In genomic region chr3:71022552-71023335, GRCh38 we compare ENCODE assay signal across 1 cellular context.
TF ChIP-seq lines count a peak whose summit lies in the region.

No MANE protein-coding gene starts in this region.

TF ChIP-seq in HepG2, 621 proteins besides CTCF, POLR2A, EP300 and RAD21 (continued from another document):
- TF ChIP-seq ZNF609 (CRISPR knock-in tag; IDR thresholded peaks at IDR 0.05; ENCODE audit: borderline replicate concordance) (0 out of 2 replicates have a peak, but pooled peaks have one; percentile 28), SRSF4 (IDR thresholded peaks at IDR 0.05; ENCODE audit: low read depth, low read length, poor library complexity, severe bottlenecking) (no peak), TBX3 (IDR thresholded peaks at IDR 0.05; ENCODE audit: borderline replicate concordance) (no peak), ZNF816 (CRISPR knock-in tag; IDR thresholded peaks at IDR 0.05; ENCODE audit: borderline replicate concordance) (no peak), ZNF605 (CRISPR knock-in tag; IDR thresholded peaks at IDR 0.05) (no peak), DBP (CRISPR knock-in tag; IDR thresholded peaks at IDR 0.05; ENCODE audit: not compliant biosample characterization) (no peak), ZMYM4 (CRISPR knock-in tag; IDR thresholded peaks at IDR 0.05) (peak; percentile 40; the same call in 1 of the 2 replicates), SIX1 (CRISPR knock-in tag; IDR thresholded peaks at IDR 0.05; ENCODE audit: borderline replicate concordance) (no peak), HOXD1 (CRISPR knock-in tag; IDR thresholded peaks at IDR 0.05) (no peak), SOX6 (IDR thresholded peaks at IDR 0.05) (no peak), SOX6 (CRISPR knock-in tag; IDR thresholded peaks at IDR 0.05) (peak; percentile 42; the same call in 1 of the 2 replicates), NR2F2 (IDR thresholded peaks at IDR 0.05; ENCODE audit: borderline replicate concordance, low read depth) (no peak), ZNF652 (CRISPR knock-in tag; IDR thresholded peaks at IDR 0.05; ENCODE audit: borderline replicate concordance, low read depth) (no peak), ZEB1 (IDR thresholded peaks at IDR 0.05; ENCODE audit: insufficient replicate concordance, low read depth) (no peak), ZBTB7A (CRISPR knock-in tag; IDR thresholded peaks at IDR 0.05) (no peak), HOXA9 (CRISPR knock-in tag; IDR thresholded peaks at IDR 0.05; ENCODE audit: borderline replicate concordance) (no peak), SRSF9 (IDR thresholded peaks at IDR 0.05; ENCODE audit: borderline replicate concordance, insufficient read depth, low read depth, low read length, poor library complexity, severe bottlenecking) (no peak), ZNF710 (CRISPR knock-in tag; IDR thresholded peaks at IDR 0.05; ENCODE audit: borderline replicate concordance) (0 out of 2 replicates have a peak, but pooled peaks have one; percentile 63), ZSCAN5A (CRISPR knock-in tag; IDR thresholded peaks at IDR 0.05; ENCODE audit: borderline replicate concordance) (no peak), SKI (IDR thresholded peaks at IDR 0.05; ENCODE audit: partially characterized antibody) (no peak), KLF13 (CRISPR knock-in tag; IDR thresholded peaks at IDR 0.05) (no peak), ZSCAN30 (CRISPR knock-in tag; IDR thresholded peaks at IDR 0.05) (no peak), FOXP1 (IDR thresholded peaks at IDR 0.05) (no peak), FOXP1 (CRISPR knock-in tag; IDR thresholded peaks at IDR 0.05) (0 out of 2 replicates have a peak, but pooled peaks have one; percentile 22), HOMEZ (CRISPR knock-in tag; IDR thresholded peaks at IDR 0.05; ENCODE audit: low read depth) (peak; percentile 9; the same call in 1 of the 2 replicates), NR2C2 (CRISPR knock-in tag; IDR thresholded peaks at IDR 0.05; ENCODE audit: borderline replicate concordance) (peak; percentile 67), FUBP1 (CRISPR knock-in tag; IDR thresholded peaks at IDR 0.05; ENCODE audit: borderline replicate concordance) (no peak), CAMTA2 (CRISPR knock-in tag; IDR thresholded peaks at IDR 0.05; ENCODE audit: borderline replicate concordance) (no peak), ELF3 (CRISPR knock-in tag; IDR thresholded peaks at IDR 0.05) (no peak), MXD3 (CRISPR knock-in tag; IDR thresholded peaks at IDR 0.05) (no peak), ZNF34 (CRISPR knock-in tag; IDR thresholded peaks at IDR 0.05; ENCODE audit: borderline replicate concordance) (no peak), HNF4A (CRISPR knock-in tag; IDR thresholded peaks at IDR 0.05) (peak; percentile 63)
